In genomic region chr3:155010416-155010815, GRCh38 we compare ENCODE assay signal across 13 cellular contexts.
DNase-seq lines count a peak whose midpoint lies in the region; ATAC-seq and TF ChIP-seq lines count a peak whose summit lies in the region.
"Had no signal": no experiment of that assay in that cellular context is flagged by ENCODE, and none has a peak within 500 bp of the region (broad histone marks: within the 10 kb centered on the region; RNA-seq: fewer than 3 reads in every experiment).

No MANE protein-coding gene starts in this region.

- H3K4me1 ChIP-seq in DND-41 (ENCODE audit: insufficient read depth, low read length): no peaks in the 10 kb centered on the region
- no peaks in the 10 kb centered on the region for H3K4me1 ChIP-seq in endodermal cell (ENCODE audit: control insufficient read depth, insufficient read depth, low read length)
- H3K4me1 ChIP-seq in mesendoderm (ENCODE audit: control insufficient read depth, low read depth, low read length): peaks cover 6% of the 10 kb centered on the region
- H3K4me1 ChIP-seq: Caco-2 had no signal

- H3K9ac ChIP-seq in DND-41 (ENCODE audit: low read depth, low read length) (no peak overlapping the region), endodermal cell (ENCODE audit: extremely low read depth, low read length, poor library complexity, severe bottlenecking) (no peak overlapping the region), mesendoderm (ENCODE audit: low read length) (no peak overlapping the region)
- H3K9ac ChIP-seq: BLaER1 had no signal

- no peak overlapping the region for H2BK15ac ChIP-seq in mesendoderm (replicated peaks; ENCODE audit: low read depth)

- no peak overlapping the region for H4K5ac ChIP-seq in mesendoderm (ENCODE audit: low read length)

- peaks cover 3% of the 10 kb centered on the region for H3K9me3 Mint-ChIP-seq in endodermal cell

- H3K4me3 Mint-ChIP-seq in endodermal cell: no peak overlapping the region
- H3K4me3 Mint-ChIP-seq: CD8-positive, alpha-beta memory T cell had no signal

- H3K4me3 ChIP-seq in DND-41 (ENCODE audit: low read depth in 1 of 2, low read length in 2 of 2) (no peak overlapping the region), H7 (ENCODE audit: insufficient read depth, low read depth, low read length) (no peak overlapping the region), endodermal cell (ENCODE audit: low read length) (no peak overlapping the region), mesendoderm (ENCODE audit: low read length) (no peak overlapping the region)
- H3K4me3 ChIP-seq: BLaER1 had no signal

- no peak overlapping the region for H3K27ac ChIP-seq in DND-41 (ENCODE audit: low read length)
- H3K27ac ChIP-seq in endodermal cell (ENCODE audit: low read depth, low read length): no peak overlapping the region
- no peak overlapping the region for H3K27ac ChIP-seq in mesendoderm (ENCODE audit: low read depth, low read length)
- H3K27ac ChIP-seq: BLaER1 had no signal

- DNase-seq in DND-41 (no peak), H7 (peak; percentile 1), endodermal cell (no peak), mesendoderm (peak; percentile 84), NCI-H1930 (lab: John Stamatoyannopoulos, UW) (no peak), NCI-H1105 treated with DMSO at 0.1 percent for 48 hours (lab: John Stamatoyannopoulos, UW) (no peak)
- DNase-seq: 8988T; AML-193; Caco-2; CD8-positive, alpha-beta memory T cell had no signal

- H2BK120ac ChIP-seq in mesendoderm (ENCODE audit: low read depth, low read length): no peak overlapping the region

- H3K79me1 ChIP-seq in mesendoderm (ENCODE audit: low read length): no peaks in the 10 kb centered on the region

- H4K8ac ChIP-seq in mesendoderm (ENCODE audit: low read depth, low read length): no peak overlapping the region

- no peak overlapping the region for H3K56ac ChIP-seq in mesendoderm (ENCODE audit: low read length)

- H3K9me3 ChIP-seq in DND-41 (ENCODE audit: insufficient read depth, low read length, severe bottlenecking) (peaks cover 2% of the 10 kb centered on the region), endodermal cell (ENCODE audit: control insufficient read depth, low read length) (no peaks in the 10 kb centered on the region)
- H3K9me3 ChIP-seq: Caco-2 had no signal

- no peaks in the 10 kb centered on the region for H3K27me3 Mint-ChIP-seq in endodermal cell (ENCODE audit: insufficient read depth)
- H3K27me3 Mint-ChIP-seq: CD8-positive, alpha-beta memory T cell had no signal

- no peaks in the 10 kb centered on the region for H4K20me1 ChIP-seq in DND-41 (ENCODE audit: insufficient read depth, low read length)
- H4K20me1 ChIP-seq: BLaER1 had no signal

- H3K27ac Mint-ChIP-seq in endodermal cell: peak overlapping the region; percentile 7
- H3K27ac Mint-ChIP-seq: CD8-positive, alpha-beta memory T cell had no signal

- no peak overlapping the region for H3K4me2 ChIP-seq in DND-41 (ENCODE audit: insufficient read depth, low read length)
- H3K4me2 ChIP-seq in mesendoderm (ENCODE audit: low read length): no peak overlapping the region
- H3K4me2 ChIP-seq: BLaER1 had no signal

- H3K4ac ChIP-seq in mesendoderm (ENCODE audit: low read depth, low read length): no peak overlapping the region

- no peak overlapping the region for H2BK5ac ChIP-seq in mesendoderm (ENCODE audit: low read length)

- H3K27me3 ChIP-seq in DND-41 (ENCODE audit: insufficient read depth, low read length, poor library complexity): no peaks in the 10 kb centered on the region
- no peaks in the 10 kb centered on the region for H3K27me3 ChIP-seq in H7 (ENCODE audit: control insufficient read depth, insufficient read depth, low read length)
- H3K27me3 ChIP-seq in endodermal cell (ENCODE audit: control insufficient read depth, insufficient read depth, low read length, poor library complexity, severe bottlenecking): no peaks in the 10 kb centered on the region
- no peaks in the 10 kb centered on the region for H3K27me3 ChIP-seq in mesendoderm (ENCODE audit: insufficient read depth, low read length, poor library complexity)
- H3K27me3 ChIP-seq: BLaER1 had no signal

- TF ChIP-seq CTCF in DND-41 (IDR thresholded peaks at IDR 0.05; ENCODE audit: borderline replicate concordance, extremely low read depth, low read length, poor library complexity, severe bottlenecking) (no peak), endodermal cell (conservative IDR thresholded peaks at IDR 0.05) (no peak)

- H3K23ac ChIP-seq in mesendoderm (ENCODE audit: low read length): no peak overlapping the region

- H2AFZ ChIP-seq in DND-41 (ENCODE audit: low read depth, low read length): 0 out of 2 replicates have a peak overlapping the region, but pooled peaks have one; percentile 0

- H3K4me1 Mint-ChIP-seq in endodermal cell: peaks cover 7% of the 10 kb centered on the region
- H3K4me1 Mint-ChIP-seq: CD8-positive, alpha-beta memory T cell had no signal

- 63 to 93% methylated on average over 2 to 3 of the region's 3 CpGs for WGBS in endodermal cell (ENCODE audit: insufficient coverage in 1 of 2, insufficient read length in 1 of 2), 2 experiments
- no CpG with 5 or more reads among the region's 3 CpGs for WGBS in mesendoderm (ENCODE audit: extremely low coverage, insufficient coverage, low lambda C conversion rate)

- no peaks in the 10 kb centered on the region for H3K36me3 Mint-ChIP-seq in endodermal cell (ENCODE audit: low read depth)

- no peak overlapping the region for H2AK5ac ChIP-seq in mesendoderm (ENCODE audit: low read length)

- H3K18ac ChIP-seq in mesendoderm (ENCODE audit: low read length): no peak overlapping the region

- H3K36me3 ChIP-seq in DND-41 (ENCODE audit: insufficient read depth, low read length) (no peaks in the 10 kb centered on the region), H7 (replicated peaks; ENCODE audit: control insufficient read depth, insufficient read depth, low read length) (no peaks in the 10 kb centered on the region), endodermal cell (ENCODE audit: control insufficient read depth, insufficient read depth, low read length) (no peaks in the 10 kb centered on the region), mesendoderm (ENCODE audit: control insufficient read depth, insufficient read depth, low read length) (no peaks in the 10 kb centered on the region)
- H3K36me3 ChIP-seq: BLaER1 had no signal

- ATAC-seq in DND-41 (ENCODE audit: insufficient read depth, low read depth): no peak
- ATAC-seq in HG02970 (IDR thresholded peaks at IDR 0.05; ENCODE audit: low FRiP score, unreplicated experiment): no peak
- ATAC-seq: HCT116 had no signal

- H3K79me2 ChIP-seq in DND-41 (ENCODE audit: insufficient read depth, low read length) (no peaks in the 10 kb centered on the region), mesendoderm (ENCODE audit: control insufficient read depth, insufficient read depth, low read length) (no peaks in the 10 kb centered on the region)

Comparison
In these comparisons a context has a peak if more than half of its experiments do, and no peak if none do; other contexts are left out.
1. DNase-seq: peak in H7 (single experiment) and mesendoderm (single experiment); none in DND-41 (single experiment), endodermal cell (single experiment), NCI-H1930 (0 of 2) and NCI-H1105 treated with DMSO at 0.1 percent for 48 hours (single experiment).